Comparison of ENCODE assay signal across 8 cellular contexts in genomic region chr3:186931487-186932280, GRCh38. TPM values are rescaled to one million over a fixed set of nuclear protein-coding genes. Genes with fewer than 3 reads are reported as not detected.
DNase-seq lines count a peak whose midpoint lies in the region; ATAC-seq, FAIRE-seq and TF ChIP-seq lines count a peak whose summit lies in the region.

No MANE protein-coding gene starts in this region.

- peaks cover 34% of the 10 kb centered on the region for H3K4me1 Mint-ChIP-seq in T-helper 2 cell treated with Interferon-gamma antibody and Interleukin-4, amounts not matched to agents 5 μg/mL and 100 μg/mL, for 36 hours (ENCODE audit: low read depth)
- peaks cover 46 to 66% of the 10 kb centered on the region in 2 donors for H3K4me1 Mint-ChIP-seq in immature natural killer cell

- H3K9me1 ChIP-seq in K562 (ENCODE audit: control insufficient read depth, insufficient read depth, low read length), result peaks cover 2% of the 10 kb centered on the region

- intact Hi-C loops in K562 (cut with micrococcal nuclease), result loop anchor here (2.0 to 10.0 kb wide), 4 partner anchors 17 to 233 kb away; no protein-coding TSS in a partner anchor

- H3K4me2 ChIP-seq in K562 (ENCODE audit: insufficient read depth, low read length), result peak overlapping the region; percentile 78

- peak overlapping the region; percentile 72 to 98 for H3K9ac ChIP-seq in K562 (ENCODE audit: insufficient read depth in 1 of 2, low read depth in 2 of 2, low read length in 2 of 2)

- peak overlapping the region; percentile 96 for H3K27ac Mint-ChIP-seq in T-helper 2 cell treated with Interferon-gamma antibody and Interleukin-4, amounts not matched to agents 5 μg/mL and 100 μg/mL, for 36 hours
- peak overlapping the region; percentile 88 to 97 (median 96) for H3K27ac Mint-ChIP-seq in immature natural killer cell

- peak overlapping the region; percentile 86 for H2AFZ ChIP-seq in K562 (ENCODE audit: low read depth, low read length)

- H3K9me3 Mint-ChIP-seq in T-helper 2 cell treated with Interferon-gamma antibody and Interleukin-4, amounts not matched to agents 5 μg/mL and 100 μg/mL, for 36 hours, result peaks cover 4% of the 10 kb centered on the region
- no peaks in the 10 kb centered on the region for H3K9me3 Mint-ChIP-seq in immature natural killer cell

- H3K36me3 Mint-ChIP-seq in T-helper 2 cell treated with Interferon-gamma antibody and Interleukin-4, amounts not matched to agents 5 μg/mL and 100 μg/mL, for 36 hours (ENCODE audit: low read depth), result peaks cover 44% of the 10 kb centered on the region
- H3K36me3 Mint-ChIP-seq in immature natural killer cell, result peaks cover 12 to 28% (median 14%) of the 10 kb centered on the region in 3 donors

- FAIRE-seq in K562 (lab: Jason Lieb, UNC), result peak; percentile 75

- H3K9me3 ChIP-seq in K562 (replicated peaks; ENCODE audit: control insufficient read depth, insufficient read depth, low read depth, low read length), result 0 out of 2 replicates have a peak, but pooled peaks cover 2% of the 10 kb centered on the region

- no peak for TF ChIP-seq CTCF in K562 (IDR thresholded peaks at IDR 0.05 in 2 of 3, conservative IDR thresholded peaks at IDR 0.05 in 1 of 3; ENCODE audit: insufficient read depth in 2 of 3, low read depth in 1 of 3, low read length in 3 of 3)

- in situ Hi-C loops in K562 (cut with MboI), result loop anchor here (5.0 kb wide), 1 partner anchor 84 kb away; no protein-coding TSS in a partner anchor

- 0 out of 4 replicates have a peak, but pooled peaks of 1 of the 2 experiments have one; percentile 3 for TF ChIP-seq RAD21 in K562 (CRISPR knock-in tag; conservative IDR thresholded peaks at IDR 0.05 in 1 of 2, IDR thresholded peaks at IDR 0.05 in 1 of 2)

- peak overlapping the region; percentile 94 for H3K4me3 ChIP-seq in K562

- DNase-seq in NCI-H345 (lab: John Stamatoyannopoulos, UW) (peak; percentile 37), NCI-H345 treated with DMSO at 0.1 percent for 48 hours (lab: John Stamatoyannopoulos, UW; ENCODE audit: unreplicated experiment) (no peak), K562 (ENCODE audit: extremely low read depth in 1 of 4, low spot score in 3 of 4) (peak in 3 of 4 experiments; percentile 46 to 72 (median 54)), immature natural killer cell (peak; percentile 89 to 90 (median 89)), NCI-H446 treated with DMSO at 0.1 percent for 48 hours (lab: John Stamatoyannopoulos, UW) (no peak)
- DNase-seq in T-helper 2 cell treated with Interferon-gamma antibody and Interleukin-4, amounts not matched to agents 5 μg/mL and 100 μg/mL, for 36 hours (ENCODE audit: low spot score), result peak; percentile 86
- peak; percentile 28 to 65 (median 40) for DNase-seq in stimulated activated CD4-positive, alpha-beta T cell treated with anti-CD3 and anti-CD28 coated beads, Interleukin-1b, Interleukin-23, amount 100 ng/mL, for 24 hours (ENCODE audit: low read depth in 4 of 4, low spot score in 1 of 4)

- ATAC-seq in HG03460 (IDR thresholded peaks at IDR 0.05; ENCODE audit: unreplicated experiment) (peak; percentile 49), K562 (peak; percentile 59)

- WGBS in K562 (ENCODE audit: insufficient coverage, low coverage, missing lambda C conversion rate), result 0% methylated on average over 30 of the region's 35 CpGs

- H3K4me1 ChIP-seq in K562 (replicated peaks in 1 of 2; ENCODE audit: control insufficient read depth in 2 of 2, insufficient read depth in 2 of 2, low read length in 2 of 2), result peaks cover 28 to 34% of the 10 kb centered on the region in 2 experiments

- H3K4me3 Mint-ChIP-seq in T-helper 2 cell treated with Interferon-gamma antibody and Interleukin-4, amounts not matched to agents 5 μg/mL and 100 μg/mL, for 36 hours, result peak overlapping the region; percentile 98
- H3K4me3 Mint-ChIP-seq in immature natural killer cell, result peak overlapping the region; percentile 89 to 99 (median 97)

- TSS peak; percentile 38 for BruUV-seq in K562 (replicated peaks; lab: Mats Ljungman, UMichigan)

- peak overlapping the region; percentile 88 for H3K27ac ChIP-seq in K562 (ENCODE audit: extremely low read depth, low read depth, low read length)

- peak; percentile 54 for TF ChIP-seq POLR2A in K562 (conservative IDR thresholded peaks at IDR 0.05)

- no peaks in the 10 kb centered on the region for H4K20me1 ChIP-seq in K562 (replicated peaks; ENCODE audit: control insufficient read depth, insufficient read depth, low read length)

- POLR2A ChIA-PET in K562 (lab: Yijun Ruan, JAX), result interaction anchor here (0.7 to 2.1 kb wide), 14 partner anchors 10 to 364 kb away, joined by 3 to 14 read pairs (median 3); no protein-coding TSS in a partner anchor

- H3K27me3 ChIP-seq in K562 (ENCODE audit: control insufficient read depth in 2 of 2, insufficient read depth in 2 of 2, low read length in 2 of 2), result no peaks in the 10 kb centered on the region

- TF ChIP-seq EP300 in K562 (IDR thresholded peaks at IDR 0.05; ENCODE audit: low read length), result no peak

- no peaks in the 10 kb centered on the region for H3K27me3 Mint-ChIP-seq in T-helper 2 cell treated with Interferon-gamma antibody and Interleukin-4, amounts not matched to agents 5 μg/mL and 100 μg/mL, for 36 hours (ENCODE audit: low read depth)
- peaks cover 8 to 19% (median 9%) of the 10 kb centered on the region in 3 donors for H3K27me3 Mint-ChIP-seq in immature natural killer cell (ENCODE audit: low read depth in 3 of 3)

- H3K79me2 ChIP-seq in K562 (ENCODE audit: control insufficient read depth, insufficient read depth, low read length), result peaks cover 64% of the 10 kb centered on the region

- peaks cover 36% of the 10 kb centered on the region for H3K36me3 ChIP-seq in K562 (ENCODE audit: control insufficient read depth, insufficient read depth, low read length)

- CTCF ChIA-PET in K562 (lab: Yijun Ruan, JAX; ENCODE audit: low intra/inter-chr PET ratio), result interaction anchor here (1.1 kb wide), 1 partner anchor 233 kb away, joined by 3 read pairs; no protein-coding TSS in a partner anchor

TF ChIP-seq in K562, 482 proteins besides CTCF, POLR2A, EP300 and RAD21 (continues in another document):
- TF ChIP-seq ZNF197 (CRISPR knock-in tag; IDR thresholded peaks at IDR 0.05; ENCODE audit: low read depth) (0 out of 2 replicates have a peak, but pooled peaks have one; percentile 19), YY1 (IDR thresholded peaks at IDR 0.05; ENCODE audit: borderline replicate concordance in 1 of 3, control insufficient read depth in 1 of 3, extremely low read depth in 1 of 3, insufficient read depth in 3 of 3, insufficient read length in 1 of 3, insufficient replicate concordance in 2 of 3, low read depth in 1 of 3, low read length in 2 of 3) (peak in 2 of 3 experiments; percentile 28 to 62), MEF2D (tag; conservative IDR thresholded peaks at IDR 0.05; ENCODE audit: low read depth) (0 out of 2 replicates have a peak, but pooled peaks have one; percentile 24), CBFA2T3 (IDR thresholded peaks at IDR 0.05) (peak; percentile 29; the same call in 1 of the 2 replicates), HMGN3 (IDR thresholded peaks at IDR 0.05; ENCODE audit: borderline replicate concordance, extremely low read depth, insufficient read length, low read depth, low read length) (peak; percentile 33), TAL1 (IDR thresholded peaks at IDR 0.05) (peak; percentile 13; the same call in 1 of the 2 replicates), RBBP5 (IDR thresholded peaks at IDR 0.05; ENCODE audit: borderline replicate concordance, insufficient read depth, low read length, poor library complexity, severe bottlenecking) (peak; percentile 63), L3MBTL2 (IDR thresholded peaks at IDR 0.05) (peak; percentile 16), MYC (IDR thresholded peaks at IDR 0.05; ENCODE audit: low read depth, low read length) (0 out of 2 replicates have a peak, but pooled peaks have one; percentile 18), MYC (CRISPR knock-in tag; IDR thresholded peaks at IDR 0.05; ENCODE audit: borderline replicate concordance, low read depth) (no peak), SRSF9 (IDR thresholded peaks at IDR 0.05; ENCODE audit: borderline replicate concordance, low read depth, low read length) (no peak), TEAD4 (IDR thresholded peaks at IDR 0.05; ENCODE audit: low read length) (peak; percentile 14), TEAD4 (CRISPR knock-in tag; IDR thresholded peaks at IDR 0.05; ENCODE audit: borderline replicate concordance) (no peak), ETV5 (CRISPR knock-in tag; IDR thresholded peaks at IDR 0.05; ENCODE audit: low read depth) (peak; percentile 64; the same call in 1 of the 2 replicates), CHCHD3 (CRISPR knock-in tag; IDR thresholded peaks at IDR 0.05) (no peak)

RNA-seq across cellular contexts. Expression of gene ST6GAL1, which starts 1.4 kb away (rescaled TPM):
- 401 and 438 TPM in 2 replicates for total RNA-seq in K562 (2011; cell fraction: chromatin; rRNA removed; ENCODE audit: low replicate concordance)
- total RNA-seq in K562 (2011; cell fraction: nucleolus; rRNA removed), result 288 and 318 TPM in 2 replicates
- total RNA-seq in K562 (2011; cell fraction: nucleoplasm; rRNA removed), result 391 and 510 TPM in 2 replicates
- total RNA-seq in K562 (2014; rRNA removed), result 57.1 and 57.4 TPM in 2 replicates
- 71.0 and 79.0 TPM in 2 replicates for total RNA-seq in K562 (2014; rRNA removed; fragmentation: Illumina TruSeq; extraction: Trizol)
- 39.3 and 42.3 TPM in 2 replicates for total RNA-seq in K562 (2015; rRNA removed; fragmentation: Illumina TruSeq; extraction: Trizol)
- total RNA-seq in K562 (2021), result 114 and 135 TPM in 2 replicates
- 93.3 and 144 TPM in 2 replicates for polyA plus RNA-seq in K562 (2011; rRNA removed)
- polyA plus RNA-seq in K562 (2011; cell fraction: cytosol; rRNA removed), result 75.4 and 100 TPM in 2 replicates
- polyA plus RNA-seq in K562 (2011; cell fraction: nucleus; rRNA removed), result 62.0 and 106 TPM in 2 replicates
- polyA plus RNA-seq in K562 (2012), result 65.3 and 96.3 TPM in 2 replicates
- 108 and 145 TPM in 2 replicates for polyA plus RNA-seq in K562 (2014; fragmentation: Illumina TruSeq; extraction: Trizol)
- 10 to 100 TPM; 31.9 to 43.0 TPM for polyA plus RNA-seq in K562 (2014; fragmentation: Nextera tagmentation; extraction: Ambion mirVana)
- 74.1 and 80.6 TPM in 2 replicates for polyA plus RNA-seq in K562 (2014; rRNA removed)
- polyA minus RNA-seq in K562 (2011; rRNA and poly(A)+ RNA removed), result 163 and 272 TPM in 2 replicates
- 58.4 and 107 TPM in 2 replicates for polyA minus RNA-seq in K562 (2011; cell fraction: cytosol; rRNA and poly(A)+ RNA removed)
- polyA minus RNA-seq in K562 (2011; cell fraction: nucleus; rRNA and poly(A)+ RNA removed), result 86.4 and 113 TPM in 2 replicates
- polyA plus RNA-seq in immature natural killer cell, result 100 to 1,000 TPM in 1 of 3 donors, 10 to 100 TPM in 2; 49.8 to 142 (median 74.4) TPM

Comparison
In these comparisons a context has a peak if more than half of its experiments do, and no peak if none do; other contexts are left out.
1. DNase-seq: peak in NCI-H345 (single experiment), T-helper 2 cell treated with Interferon-gamma antibody and Interleukin-4, amounts not matched to agents 5 μg/mL and 100 μg/mL, for 36 hours (single experiment), K562 (3 of 4), immature natural killer cell (3 of 3) and stimulated activated CD4-positive, alpha-beta T cell treated with anti-CD3 and anti-CD28 coated beads, Interleukin-1b, Interleukin-23, amount 100 ng/mL, for 24 hours (4 of 4); none in NCI-H345 treated with DMSO at 0.1 percent for 48 hours (single experiment) and NCI-H446 treated with DMSO at 0.1 percent for 48 hours (single experiment).